In genomic region chr11:57762235-57762866, GRCh38 we compare ENCODE assay signal across 9 cellular contexts.
DNase-seq lines count a peak whose midpoint lies in the region; ATAC-seq lines count a peak whose summit lies in the region.
"Had no signal": no experiment of that assay in that cellular context is flagged by ENCODE, and none has a peak within 500 bp of the region (broad histone marks: within the 10 kb centered on the region; RNA-seq: fewer than 3 reads in every experiment).

No MANE protein-coding gene starts in this region.

- peak overlapping the region; percentile 85 to 98 (median 88) for H3K9ac ChIP-seq in subcutaneous abdominal adipose tissue (ENCODE audit: low read length in 5 of 5)
- H3K9ac ChIP-seq: BLaER1 had no signal

- no peaks in the 10 kb centered on the region for H3K9me3 ChIP-seq in subcutaneous abdominal adipose tissue (ENCODE audit: control insufficient read depth in 5 of 5, low read length in 5 of 5)
- H3K9me3 ChIP-seq: BLaER1 had no signal

- peak overlapping the region; percentile 74 to 94 (median 90) for H3K4me3 ChIP-seq in subcutaneous abdominal adipose tissue (ENCODE audit: low read depth in 1 of 5, low read length in 5 of 5)
- H3K4me3 ChIP-seq: BLaER1 had no signal

- peaks cover 5 to 39% (median 35%) of the 10 kb centered on the region in 5 donors for H3K4me1 ChIP-seq in subcutaneous abdominal adipose tissue (ENCODE audit: control insufficient read depth in 5 of 5, insufficient read depth in 5 of 5, low read length in 5 of 5)
- H3K4me1 ChIP-seq: BLaER1 had no signal

- ATAC-seq in GM18870 (IDR thresholded peaks at IDR 0.05; ENCODE audit: unreplicated experiment): no peak

- H3K36me3 ChIP-seq in subcutaneous abdominal adipose tissue (ENCODE audit: control insufficient read depth in 5 of 5, insufficient read depth in 5 of 5, low read length in 5 of 5): no peaks in the 10 kb centered on the region
- H3K36me3 ChIP-seq: BLaER1 had no signal

- no peaks in the 10 kb centered on the region for H3K27me3 ChIP-seq in subcutaneous abdominal adipose tissue (ENCODE audit: control insufficient read depth in 5 of 5, insufficient read depth in 4 of 5, low read length in 5 of 5)

- DNase-seq in NCI-H1105 treated with DMSO at 0.1 percent for 48 hours (lab: John Stamatoyannopoulos, UW) (peak; percentile 28), NCI-H1105 (lab: John Stamatoyannopoulos, UW) (no peak), kidney glomerular epithelial cell (lab: John Stamatoyannopoulos, UW) (peak; percentile 32), NCI-H1694 (lab: John Stamatoyannopoulos, UW) (no peak), AG08395 (ENCODE audit: low spot score) (no peak)

- peak overlapping the region; percentile 92 for H3K27ac ChIP-seq in angular gyrus (ENCODE audit: low read depth, low read length)
- peak overlapping the region; percentile 96 for H3K27ac ChIP-seq in subcutaneous abdominal adipose tissue (ENCODE audit: low read depth, low read length)
- H3K27ac ChIP-seq: BLaER1 had no signal

Comparison
In these comparisons a context has a peak if more than half of its experiments do, and no peak if none do; other contexts are left out.
1. DNase-seq: peak in NCI-H1105 treated with DMSO at 0.1 percent for 48 hours (single experiment) and kidney glomerular epithelial cell (single experiment); none in NCI-H1105 (single experiment), NCI-H1694 (single experiment) and AG08395 (single experiment).